Comparison of ENCODE assay signal across 16 cellular contexts in the genomic region with DNA sequence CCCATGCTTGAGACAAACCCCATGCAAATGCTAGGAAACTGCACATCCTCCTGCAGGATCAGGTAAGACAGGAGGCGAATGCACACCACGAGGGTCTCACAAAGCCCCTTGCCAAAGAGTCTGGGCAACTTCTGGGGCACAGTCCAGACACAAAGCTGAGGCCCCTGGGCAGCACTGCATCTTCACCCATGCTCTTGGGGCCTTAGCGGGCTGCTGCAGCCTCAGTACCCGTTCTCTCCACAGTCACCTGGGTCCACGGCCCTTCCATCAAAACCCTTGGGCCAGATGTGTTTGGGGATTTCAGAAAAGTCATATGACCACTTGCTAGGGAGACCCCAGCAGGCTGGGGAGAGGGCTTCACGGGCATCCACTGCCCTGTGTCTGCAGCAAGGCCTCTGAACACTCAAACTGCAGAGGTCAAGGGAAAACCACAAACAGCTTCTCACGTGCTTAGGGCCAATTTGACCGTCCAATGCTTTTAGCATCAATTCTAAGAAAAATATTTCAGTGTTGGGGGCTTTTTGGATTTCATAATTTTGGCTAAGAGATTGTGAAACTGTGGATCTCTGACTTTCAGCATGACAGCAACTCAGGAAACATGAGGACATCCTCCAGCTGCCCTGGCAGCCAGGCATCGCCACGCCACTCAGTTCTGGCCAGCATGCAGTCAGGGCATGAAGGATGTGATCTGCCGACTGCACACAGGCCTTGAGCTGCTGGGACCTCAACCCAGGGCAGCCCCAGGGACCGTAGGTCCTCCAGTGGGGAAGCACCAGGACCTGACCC. TPM values are rescaled to one million over a fixed set of nuclear protein-coding genes. Genes with fewer than 3 reads are reported as not detected.
DNase-seq lines count a peak whose midpoint lies in the region; ATAC-seq, FAIRE-seq and TF ChIP-seq lines count a peak whose summit lies in the region.
"Had no signal": no experiment of that assay in that cellular context is flagged by ENCODE, and none has a peak within 500 bp of the region (broad histone marks: within the 10 kb centered on the region; RNA-seq: fewer than 3 reads in every experiment).

No MANE protein-coding gene starts in this region.

- no peaks in the 10 kb centered on the region for H3K27me3 ChIP-seq in right lobe of liver
- H3K27me3 ChIP-seq in HepG2 (ENCODE audit: control insufficient read depth in 1 of 2, insufficient read depth in 2 of 2, low read length in 2 of 2) = no peaks in the 10 kb centered on the region
- no peaks in the 10 kb centered on the region for H3K27me3 ChIP-seq in OCI-LY3 (ENCODE audit: low read depth, low read length)
- no peaks in the 10 kb centered on the region for H3K27me3 ChIP-seq in left lung
- no peaks in the 10 kb centered on the region for H3K27me3 ChIP-seq in left ventricle myocardium inferior (ENCODE audit: low read depth)
- H3K27me3 ChIP-seq: BE2C, cardiac muscle cell had no signal

- CTCF ChIA-PET in HepG2 (lab: Yijun Ruan, JAX; ENCODE audit: low intra/inter-chr PET ratio, low total read pairs) = no interaction called here

- DNase-seq in right lobe of liver = peak in 2 of 3 donors; percentile 28 to 29
- DNase-seq in HepG2 (ENCODE audit: low spot score) = no peak
- DNase-seq in left lung = peak; percentile 22 to 63
- DNase-seq in left ventricle myocardium inferior = no peak
- DNase-seq in HuH-7.5 (ENCODE audit: low spot score) = no peak
- DNase-seq in stimulated activated CD4-positive, alpha-beta T cell treated with anti-CD3 and anti-CD28 coated beads, Interleukin-4, amount 100 ng/mL, for 24 hours = no peak
- DNase-seq: activated CD4-positive, alpha-beta T cell treated with anti-CD3 and anti-CD28 coated beads, Interleukin-2, amount 50 U/mL, for 1 hour; BE2C; effector CD4-positive, alpha-beta T cell; KG1; NCI-H1417 treated with DMSO at 0.1 percent for 48 hours; NCI-H226; SHP77 had no signal

- H4K20me1 ChIP-seq in HepG2 (ENCODE audit: insufficient read depth, low read length) (no peaks in the 10 kb centered on the region), OCI-LY3 (ENCODE audit: insufficient read depth, low read length) (no peaks in the 10 kb centered on the region)

- H3K4me1 ChIP-seq in right lobe of liver (peaks cover 0 to under 1% (median 0%) of the 10 kb centered on the region in 4 donors), HepG2 (ENCODE audit: insufficient read depth, low read length) (no peaks in the 10 kb centered on the region), OCI-LY3 (ENCODE audit: low read length) (peaks cover 85% of the 10 kb centered on the region), left lung (no peaks in the 10 kb centered on the region), left ventricle myocardium inferior (no peaks in the 10 kb centered on the region)
- H3K4me1 ChIP-seq: BE2C had no signal

- ATAC-seq in right lobe of liver (no peak), HepG2 (no peak), left lung (peak; percentile 15)

- H2AFZ ChIP-seq in HepG2 (ENCODE audit: low read length) (no peak overlapping the region), OCI-LY3 (ENCODE audit: low read depth, low read length) (no peak overlapping the region)

- no peak for TF ChIP-seq EP300 in HepG2 (IDR thresholded peaks at IDR 0.05; ENCODE audit: low read depth in 2 of 2, low read length in 2 of 2)
- no peak for TF ChIP-seq EP300 in HepG2 (CRISPR knock-in tag; IDR thresholded peaks at IDR 0.05; ENCODE audit: borderline replicate concordance)

- H3K9me3 ChIP-seq in right lobe of liver (no peaks in the 10 kb centered on the region), HepG2 (ENCODE audit: low read length) (no peaks in the 10 kb centered on the region), OCI-LY3 (ENCODE audit: insufficient read depth, low read length) (peaks cover 9% of the 10 kb centered on the region; the same call in 1 of the 2 replicates), left lung (no peaks in the 10 kb centered on the region), left ventricle myocardium inferior (replicated peaks) (no peaks in the 10 kb centered on the region)
- H3K9me3 ChIP-seq: BE2C had no signal

- TF ChIP-seq CTCF in right lobe of liver (IDR thresholded peaks at IDR 0.05) (no peak), HepG2 (CRISPR knock-in tag; IDR thresholded peaks at IDR 0.05) (no peak), OCI-LY3 (IDR thresholded peaks at IDR 0.05; ENCODE audit: low read depth, low read length) (no peak), left lung (IDR thresholded peaks at IDR 0.05) (no peak), left ventricle myocardium inferior (IDR thresholded peaks at IDR 0.05; ENCODE audit: borderline replicate concordance) (no peak)

- intact Hi-C loops in right lobe of liver (cut with DNase I) = no loop called here
- intact Hi-C loops in HepG2 (cut with micrococcal nuclease; ENCODE audit: unreplicated experiment) = no loop called here
- intact Hi-C loops in left lung (cut with DNase I) = no loop called here
- intact Hi-C loops in left ventricle myocardium inferior (cut with micrococcal nuclease) = no loop called here

- TF ChIP-seq RAD21 in HepG2 (CRISPR knock-in tag; IDR thresholded peaks at IDR 0.05) = no peak

- H3K36me3 ChIP-seq in right lobe of liver (no peaks in the 10 kb centered on the region), HepG2 (replicated peaks in 1 of 2; ENCODE audit: control insufficient read depth in 1 of 2, insufficient read depth in 2 of 2, low read length in 2 of 2) (peaks cover 8 to 14% of the 10 kb centered on the region in 2 experiments; a peak in 4 of 5 replicates), OCI-LY3 (replicated peaks; ENCODE audit: low read depth, low read length) (peaks cover 63% of the 10 kb centered on the region), left lung (peaks cover 0 to 15% of the 10 kb centered on the region in 2 donors), left ventricle myocardium inferior (no peaks in the 10 kb centered on the region)
- H3K36me3 ChIP-seq: cardiac muscle cell had no signal

- BruUV-seq in HepG2 (replicated peaks; lab: Mats Ljungman, UMichigan) = no TSS peak

- H3K4me3 ChIP-seq in right lobe of liver = no peak overlapping the region
- no peak overlapping the region for H3K4me3 ChIP-seq in HepG2 (replicated peaks in 1 of 3; ENCODE audit: insufficient read depth in 1 of 3, low read depth in 2 of 3, low read length in 3 of 3)
- H3K4me3 ChIP-seq in OCI-LY3 (ENCODE audit: low read length) = no peak overlapping the region
- H3K4me3 ChIP-seq in left lung = no peak overlapping the region
- no peak overlapping the region for H3K4me3 ChIP-seq in left ventricle myocardium inferior
- H3K4me3 ChIP-seq: cardiac muscle cell, skin epidermis had no signal

- TF ChIP-seq POLR2A in right lobe of liver (IDR thresholded peaks at IDR 0.05) (no peak), HepG2 (IDR thresholded peaks at IDR 0.05; ENCODE audit: insufficient read depth in 1 of 2, low read depth in 2 of 2, low read length in 2 of 2) (no peak)

- H3K9ac ChIP-seq in HepG2 (ENCODE audit: insufficient read depth, low read depth, low read length) (no peak overlapping the region), OCI-LY3 (ENCODE audit: low read length) (peak overlapping the region; percentile 53; the same call in 1 of the 2 replicates)

- H3K4me2 ChIP-seq in HepG2 (ENCODE audit: low read depth, low read length) (no peak overlapping the region), OCI-LY3 (ENCODE audit: low read length) (peak overlapping the region; percentile 14; the same call in 1 of the 2 replicates)

- in situ Hi-C loops in HepG2 (cut with HindIII; ENCODE audit: extremely low pct_ligation_motif_present, low pct_unique_long_range_greater_than_20kb) = no loop called here

- H3K79me2 ChIP-seq in HepG2 (ENCODE audit: insufficient read depth, low read length) (no peaks in the 10 kb centered on the region), OCI-LY3 (ENCODE audit: low read length) (peaks cover 70% of the 10 kb centered on the region)

- POLR2A ChIA-PET in HepG2 (lab: Yijun Ruan, JAX) = no interaction called here

- FAIRE-seq in HepG2 (lab: Jason Lieb, UNC) = no peak

- no peak overlapping the region for H3K27ac ChIP-seq in right lobe of liver
- no peak overlapping the region for H3K27ac ChIP-seq in HepG2 (ENCODE audit: extremely low read length, insufficient read depth, low read length)
- H3K27ac ChIP-seq in OCI-LY3 (ENCODE audit: low read length) = peak overlapping the region; percentile 99
- no peak overlapping the region for H3K27ac ChIP-seq in left lung
- no peak overlapping the region for H3K27ac ChIP-seq in left ventricle myocardium inferior (replicated peaks)
- H3K27ac ChIP-seq: cardiac muscle cell had no signal

- 82% methylated on average over 7 of the region's 12 CpGs for WGBS in right lobe of liver (ENCODE audit: insufficient coverage, low coverage, low lambda C conversion rate, missing lambda C conversion rate)
- WGBS in HepG2 (ENCODE audit: low lambda C conversion rate) = 93% methylated on average over 11 of the region's 12 CpGs

RNA-seq across cellular contexts. Expression of a gene that starts 20.0 kb away (rescaled TPM):
- 1 to 10 TPM; 2.0 to 4.2 (median 3.4) TPM for total RNA-seq in right lobe of liver
- 16.0 and 17.0 TPM in 2 replicates for total RNA-seq in HepG2 (2016; rRNA removed; fragmentation: Illumina TruSeq; extraction: Trizol)
- total RNA-seq in HepG2 (2016; cell fraction: cytosol; rRNA removed; fragmentation: Illumina TruSeq; extraction: Trizol; ENCODE audit: low read depth) = 18.0 and 28.0 TPM in 2 replicates
- total RNA-seq in HepG2 (2016; cell fraction: insoluble cytoplasmic fraction; rRNA removed; fragmentation: Illumina TruSeq; extraction: Trizol) = 14.4 and 17.9 TPM in 2 replicates
- total RNA-seq in HepG2 (2016; cell fraction: membrane; rRNA removed; fragmentation: Illumina TruSeq; extraction: Trizol) = 5.9 and 7.8 TPM in 2 replicates
- total RNA-seq in HepG2 (2016; cell fraction: nucleus; rRNA removed; fragmentation: Illumina TruSeq; extraction: Trizol) = 22.6 and 27.5 TPM in 2 replicates
- 6.9 and 7.1 TPM in 2 replicates for polyA plus RNA-seq in HepG2 (2011; rRNA removed)
- polyA plus RNA-seq in HepG2 (2011; cell fraction: cytosol; rRNA removed) = 2.1 and 4.1 TPM in 2 replicates
- 36.3 and 40.3 TPM in 2 replicates for polyA plus RNA-seq in HepG2 (2011; cell fraction: nucleus; rRNA removed)
- 6.8 and 9.6 TPM in 2 replicates for polyA plus RNA-seq in HepG2 (2012)
- polyA plus RNA-seq in HepG2 (2016; cell fraction: cytosol; fragmentation: Illumina TruSeq; extraction: Trizol; ENCODE audit: low read depth) = 0.79 and 1.0 TPM in 2 replicates
- polyA plus RNA-seq in HepG2 (2016; cell fraction: insoluble cytoplasmic fraction; fragmentation: Illumina TruSeq; extraction: Trizol; ENCODE audit: low read depth) = 9.2 and 11.1 TPM in 2 replicates
- polyA plus RNA-seq in HepG2 (2016; cell fraction: membrane; fragmentation: Illumina TruSeq; extraction: Trizol; ENCODE audit: low read depth) = 1.7 and 2.3 TPM in 2 replicates
- 79.4 and 83.7 TPM in 2 replicates for polyA plus RNA-seq in HepG2 (2016; cell fraction: nucleus; fragmentation: Illumina TruSeq; extraction: Trizol; ENCODE audit: insufficient read depth, low read depth)
- polyA minus RNA-seq in HepG2 (2011; rRNA and poly(A)+ RNA removed; ENCODE audit: low replicate concordance) = 28.2 and 32.5 TPM in 2 replicates
- polyA minus RNA-seq in HepG2 (2011; cell fraction: cytosol; rRNA and poly(A)+ RNA removed) = 3.7 and 15.6 TPM in 2 replicates
- 10.7 and 14.4 TPM in 2 replicates for polyA minus RNA-seq in HepG2 (2011; cell fraction: nucleus; rRNA and poly(A)+ RNA removed)
- 10 to 100 TPM; 12.7 to 21.3 TPM for total RNA-seq in left lung
- total RNA-seq in left ventricle myocardium inferior = 3.4 TPM

RNA-seq across cellular contexts. Expression of a gene that starts 21.0 kb away (rescaled TPM):
- total RNA-seq in right lobe of liver (10 to 100 TPM; 27.8 to 35.7 (median 29.5) TPM), HepG2 (2016; rRNA removed; fragmentation: Illumina TruSeq; extraction: Trizol) (67.9 and 77.2 TPM in 2 replicates), left lung (10 to 100 TPM; 61.6 to 80.0 TPM), left ventricle myocardium inferior (61.5 TPM)
- 27.7 and 40.5 TPM in 2 replicates for total RNA-seq in HepG2 (2016; cell fraction: cytosol; rRNA removed; fragmentation: Illumina TruSeq; extraction: Trizol; ENCODE audit: low read depth)
- total RNA-seq in HepG2 (2016; cell fraction: insoluble cytoplasmic fraction; rRNA removed; fragmentation: Illumina TruSeq; extraction: Trizol) = 78.8 and 81.3 TPM in 2 replicates
- total RNA-seq in HepG2 (2016; cell fraction: membrane; rRNA removed; fragmentation: Illumina TruSeq; extraction: Trizol) = 33.9 and 34.7 TPM in 2 replicates
- total RNA-seq in HepG2 (2016; cell fraction: nucleus; rRNA removed; fragmentation: Illumina TruSeq; extraction: Trizol) = 31.6 and 35.8 TPM in 2 replicates
- 27.4 and 33.3 TPM in 2 replicates for polyA plus RNA-seq in HepG2 (2011; rRNA removed)
- 19.4 and 25.1 TPM in 2 replicates for polyA plus RNA-seq in HepG2 (2011; cell fraction: cytosol; rRNA removed)
- 14.7 and 16.8 TPM in 2 replicates for polyA plus RNA-seq in HepG2 (2011; cell fraction: nucleus; rRNA removed)
- polyA plus RNA-seq in HepG2 (2012) = 43.0 and 56.8 TPM in 2 replicates
- 29.9 and 37.7 TPM in 2 replicates for polyA plus RNA-seq in HepG2 (2016; cell fraction: cytosol; fragmentation: Illumina TruSeq; extraction: Trizol; ENCODE audit: low read depth)
- polyA plus RNA-seq in HepG2 (2016; cell fraction: insoluble cytoplasmic fraction; fragmentation: Illumina TruSeq; extraction: Trizol; ENCODE audit: low read depth) = 99.4 and 106 TPM in 2 replicates
- 34.4 and 34.7 TPM in 2 replicates for polyA plus RNA-seq in HepG2 (2016; cell fraction: membrane; fragmentation: Illumina TruSeq; extraction: Trizol; ENCODE audit: low read depth)
- polyA plus RNA-seq in HepG2 (2016; cell fraction: nucleus; fragmentation: Illumina TruSeq; extraction: Trizol; ENCODE audit: insufficient read depth, low read depth) = 52.8 and 60.1 TPM in 2 replicates
- polyA minus RNA-seq in HepG2 (2011; rRNA and poly(A)+ RNA removed; ENCODE audit: low replicate concordance) = 22.5 and 25.7 TPM in 2 replicates
- 18.4 and 24.7 TPM in 2 replicates for polyA minus RNA-seq in HepG2 (2011; cell fraction: cytosol; rRNA and poly(A)+ RNA removed)
- 24.0 and 27.0 TPM in 2 replicates for polyA minus RNA-seq in HepG2 (2011; cell fraction: nucleus; rRNA and poly(A)+ RNA removed)

RNA-seq across cellular contexts. Expression of a gene that starts 27.2 kb away (rescaled TPM):
- 10 to 100 TPM; 12.1 to 26.3 (median 17.0) TPM for total RNA-seq in right lobe of liver
- total RNA-seq in HepG2 (2016; rRNA removed; fragmentation: Illumina TruSeq; extraction: Trizol) = 59.8 and 61.5 TPM in 2 replicates
- total RNA-seq in HepG2 (2016; cell fraction: cytosol; rRNA removed; fragmentation: Illumina TruSeq; extraction: Trizol; ENCODE audit: low read depth) = 20.2 and 20.4 TPM in 2 replicates
- 57.2 and 63.4 TPM in 2 replicates for total RNA-seq in HepG2 (2016; cell fraction: insoluble cytoplasmic fraction; rRNA removed; fragmentation: Illumina TruSeq; extraction: Trizol)
- total RNA-seq in HepG2 (2016; cell fraction: membrane; rRNA removed; fragmentation: Illumina TruSeq; extraction: Trizol) = 27.2 and 28.3 TPM in 2 replicates
- total RNA-seq in HepG2 (2016; cell fraction: nucleus; rRNA removed; fragmentation: Illumina TruSeq; extraction: Trizol) = 47.3 and 61.7 TPM in 2 replicates
- polyA plus RNA-seq in HepG2 (2011; rRNA removed) = 37.1 and 50.5 TPM in 2 replicates
- 29.8 and 33.1 TPM in 2 replicates for polyA plus RNA-seq in HepG2 (2011; cell fraction: cytosol; rRNA removed)
- polyA plus RNA-seq in HepG2 (2011; cell fraction: nucleus; rRNA removed) = 71.5 and 77.4 TPM in 2 replicates
- polyA plus RNA-seq in HepG2 (2012) = 27.8 and 38.2 TPM in 2 replicates
- polyA plus RNA-seq in HepG2 (2016; cell fraction: cytosol; fragmentation: Illumina TruSeq; extraction: Trizol; ENCODE audit: low read depth) = 18.2 and 22.9 TPM in 2 replicates
- 67.1 and 69.1 TPM in 2 replicates for polyA plus RNA-seq in HepG2 (2016; cell fraction: insoluble cytoplasmic fraction; fragmentation: Illumina TruSeq; extraction: Trizol; ENCODE audit: low read depth)
- 20.0 and 22.3 TPM in 2 replicates for polyA plus RNA-seq in HepG2 (2016; cell fraction: membrane; fragmentation: Illumina TruSeq; extraction: Trizol; ENCODE audit: low read depth)
- polyA plus RNA-seq in HepG2 (2016; cell fraction: nucleus; fragmentation: Illumina TruSeq; extraction: Trizol; ENCODE audit: insufficient read depth, low read depth) = 82.3 and 82.6 TPM in 2 replicates
- 31.6 and 46.9 TPM in 2 replicates for polyA minus RNA-seq in HepG2 (2011; rRNA and poly(A)+ RNA removed; ENCODE audit: low replicate concordance)
- polyA minus RNA-seq in HepG2 (2011; cell fraction: cytosol; rRNA and poly(A)+ RNA removed) = 15.7 and 20.7 TPM in 2 replicates
- polyA minus RNA-seq in HepG2 (2011; cell fraction: nucleus; rRNA and poly(A)+ RNA removed) = 76.1 and 79.6 TPM in 2 replicates
- total RNA-seq in left lung = 10 to 100 TPM; 24.9 to 26.7 TPM
- total RNA-seq in left ventricle myocardium inferior = 19.5 TPM

RNA-seq across cellular contexts. Expression of a gene that starts 59.2 kb away (rescaled TPM):
- total RNA-seq in right lobe of liver (1 to 10 TPM in 3 of 6 experiments, under 1 TPM in 3; 0.61 to 2.4 (median 0.97) TPM), HepG2 (2016; rRNA removed; fragmentation: Illumina TruSeq; extraction: Trizol) (3.7 and 4.9 TPM in 2 replicates), left lung (1 to 10 TPM; 1.3 to 1.5 TPM), left ventricle myocardium inferior (0.80 TPM)
- total RNA-seq in HepG2 (2016; cell fraction: cytosol; rRNA removed; fragmentation: Illumina TruSeq; extraction: Trizol; ENCODE audit: low read depth) = 1.7 and 1.9 TPM in 2 replicates
- total RNA-seq in HepG2 (2016; cell fraction: insoluble cytoplasmic fraction; rRNA removed; fragmentation: Illumina TruSeq; extraction: Trizol) = 2.9 and 5.5 TPM in 2 replicates
- total RNA-seq in HepG2 (2016; cell fraction: membrane; rRNA removed; fragmentation: Illumina TruSeq; extraction: Trizol) = 3.2 and 4.1 TPM in 2 replicates
- total RNA-seq in HepG2 (2016; cell fraction: nucleus; rRNA removed; fragmentation: Illumina TruSeq; extraction: Trizol) = 4.7 and 5.1 TPM in 2 replicates
- polyA plus RNA-seq in HepG2 (2011; rRNA removed) = 4.1 and 4.9 TPM in 2 replicates
- 2.9 and 3.9 TPM in 2 replicates for polyA plus RNA-seq in HepG2 (2011; cell fraction: cytosol; rRNA removed)
- 29.8 and 33.6 TPM in 2 replicates for polyA plus RNA-seq in HepG2 (2011; cell fraction: nucleus; rRNA removed)
- polyA plus RNA-seq in HepG2 (2012) = 8.8 and 10.8 TPM in 2 replicates
- 3.3 and 3.8 TPM in 2 replicates for polyA plus RNA-seq in HepG2 (2016; cell fraction: cytosol; fragmentation: Illumina TruSeq; extraction: Trizol; ENCODE audit: low read depth)
- polyA plus RNA-seq in HepG2 (2016; cell fraction: insoluble cytoplasmic fraction; fragmentation: Illumina TruSeq; extraction: Trizol; ENCODE audit: low read depth) = 7.5 and 11.5 TPM in 2 replicates
- polyA plus RNA-seq in HepG2 (2016; cell fraction: membrane; fragmentation: Illumina TruSeq; extraction: Trizol; ENCODE audit: low read depth) = 7.5 and 8.6 TPM in 2 replicates
- polyA plus RNA-seq in HepG2 (2016; cell fraction: nucleus; fragmentation: Illumina TruSeq; extraction: Trizol; ENCODE audit: insufficient read depth, low read depth) = 14.9 and 15.8 TPM in 2 replicates
- 1.1 and 16.7 TPM in 2 replicates for polyA minus RNA-seq in HepG2 (2011; rRNA and poly(A)+ RNA removed; ENCODE audit: low replicate concordance)
- polyA minus RNA-seq in HepG2 (2011; cell fraction: cytosol; rRNA and poly(A)+ RNA removed) = 5.1 and 8.4 TPM in 2 replicates
- 13.8 and 18.4 TPM in 2 replicates for polyA minus RNA-seq in HepG2 (2011; cell fraction: nucleus; rRNA and poly(A)+ RNA removed)

Comparison
In these comparisons a context has a peak if more than half of its experiments do, and no peak if none do; other contexts are left out.
1. DNase-seq: peak in right lobe of liver (2 of 3) and left lung (2 of 2); none in HepG2 (single experiment), left ventricle myocardium inferior (single experiment), HuH-7.5 (single experiment) and stimulated activated CD4-positive, alpha-beta T cell treated with anti-CD3 and anti-CD28 coated beads, Interleukin-4, amount 100 ng/mL, for 24 hours (single experiment).